8 cellular contexts compared by ENCODE assay signal in genomic region chr2:158191569-158191968, GRCh38.
A peak's percentile ranks its signal among the peaks of the same experiment; 100 is the strongest.
DNase-seq lines count a peak whose midpoint lies in the region; ATAC-seq and TF ChIP-seq lines count a peak whose summit lies in the region.

No MANE protein-coding gene starts in this region.

- H3K27me3 Mint-ChIP-seq in CD4-positive, alpha-beta T cell: peaks cover 22% of the 10 kb centered on the region

- no peak for TF ChIP-seq CTCF in CD4-positive, alpha-beta T cell (IDR thresholded peaks at IDR 0.05)
- TF ChIP-seq CTCF in esophagus muscularis mucosa (IDR thresholded peaks at IDR 0.05) (no peak), body of pancreas (IDR thresholded peaks at IDR 0.05) (no peak)

- CTCF ChIA-PET in CD4-positive, alpha-beta T cell (lab: Charles Lee): no interaction called here

- H3K27ac ChIP-seq in CD4-positive, alpha-beta T cell (ENCODE audit: low read depth, low read length): no peak overlapping the region
- H3K27ac ChIP-seq in esophagus muscularis mucosa (replicated peaks in 1 of 4) (peak overlapping the region; percentile 18 to 49 (median 36)), body of pancreas (no peak overlapping the region)

- H3K36me3 Mint-ChIP-seq in CD4-positive, alpha-beta T cell (ENCODE audit: low read depth): no peaks in the 10 kb centered on the region

- no peak for TF ChIP-seq POLR2A in esophagus muscularis mucosa (IDR thresholded peaks at IDR 0.05; ENCODE audit: low read depth)
- no peak for TF ChIP-seq POLR2A in body of pancreas (IDR thresholded peaks at IDR 0.05)

- H3K9me3 ChIP-seq in CD4-positive, alpha-beta T cell (ENCODE audit: control insufficient read depth, low read length): no peaks in the 10 kb centered on the region
- H3K9me3 ChIP-seq in esophagus muscularis mucosa: no peaks in the 10 kb centered on the region
- H3K9me3 ChIP-seq in body of pancreas: no peaks in the 10 kb centered on the region

- POLR2A ChIA-PET in CD4-positive, alpha-beta T cell (lab: Charles Lee): interaction anchor here (0.9 kb wide), 1 partner anchor 284 kb away, joined by 3 read pairs; no protein-coding TSS in a partner anchor

- ATAC-seq in CD4-positive, alpha-beta T cell (ENCODE audit: poor library complexity): peak; percentile 17
- ATAC-seq in GM19452 (IDR thresholded peaks at IDR 0.05; ENCODE audit: unreplicated experiment) (peak; percentile 45), HG03432 (IDR thresholded peaks at IDR 0.05; ENCODE audit: unreplicated experiment) (peak; percentile 50), body of pancreas (no peak)

- peaks cover 0 to 17% (median 15%) of the 10 kb centered on the region in 4 donors for H3K4me1 ChIP-seq in esophagus muscularis mucosa
- H3K4me1 ChIP-seq in body of pancreas: no peaks in the 10 kb centered on the region

- TF ChIP-seq EP300 in esophagus muscularis mucosa (IDR thresholded peaks at IDR 0.05): no peak

- H3K36me3 ChIP-seq in esophagus muscularis mucosa (no peaks in the 10 kb centered on the region), body of pancreas (replicated peaks in 1 of 2; ENCODE audit: insufficient read depth in 1 of 2, low read depth in 2 of 2) (no peaks in the 10 kb centered on the region)

- H3K27me3 ChIP-seq in CD4-positive, alpha-beta T cell (ENCODE audit: control insufficient read depth, insufficient read depth, low read length): no peaks in the 10 kb centered on the region
- H3K27me3 ChIP-seq in esophagus muscularis mucosa (no peaks in the 10 kb centered on the region), body of pancreas (no peaks in the 10 kb centered on the region)

- H3K9me3 Mint-ChIP-seq in CD4-positive, alpha-beta T cell: no peaks in the 10 kb centered on the region

- H3K4me3 ChIP-seq in esophagus muscularis mucosa: peak overlapping the region; percentile 27 to 36 (median 34)
- no peak overlapping the region for H3K4me3 ChIP-seq in body of pancreas

- H3K27ac Mint-ChIP-seq in CD4-positive, alpha-beta T cell: peak overlapping the region; percentile 9

- peaks cover 36% of the 10 kb centered on the region for H3K4me1 Mint-ChIP-seq in CD4-positive, alpha-beta T cell (ENCODE audit: low read depth)

- WGBS in esophagus muscularis mucosa: 15% methylated on average over 2 of the region's 2 CpGs
- 34 to 42% methylated on average over 2 of the region's 2 CpGs for WGBS in body of pancreas, 2 donors

- intact Hi-C loops in CD4-positive, alpha-beta T cell (cut with DNase I, micrococcal nuclease): no loop called here
- intact Hi-C loops in esophagus muscularis mucosa (cut with DNase I): loop anchor here (10.0 kb wide), 1 partner anchor 263 kb away; the partner anchor contains the start of genes CCDC148 and PKP4
- intact Hi-C loops in body of pancreas (cut with DNase I): no loop called here

- H3K4me3 Mint-ChIP-seq in CD4-positive, alpha-beta T cell: no peak overlapping the region

- no peak for DNase-seq in CD4-positive, alpha-beta T cell
- DNase-seq in esophagus muscularis mucosa (ENCODE audit: extremely low spot score): no peak
- no peak for DNase-seq in body of pancreas
- no peak for DNase-seq in islet precursor cell
- no peak for DNase-seq in NCI-H187 treated with DMSO at 0.1 percent for 48 hours (lab: John Stamatoyannopoulos, UW)
- DNase-seq in C1 segment of cervical spinal cord (lab: John Stamatoyannopoulos, UW): no peak

Comparison
In these comparisons a context has a peak if more than half of its experiments do, and no peak if none do; other contexts are left out.
1. H3K27ac ChIP-seq: peak in esophagus muscularis mucosa (4 of 4); none in CD4-positive, alpha-beta T cell (single experiment) and body of pancreas (0 of 4).
2. H3K4me3 ChIP-seq: peak in esophagus muscularis mucosa (4 of 4); none in body of pancreas (0 of 2).